Comparison of ENCODE assay signal across 8 cellular contexts in genomic region chr7:138663741-138664710, GRCh38. TPM values are rescaled to one million over a fixed set of nuclear protein-coding genes. Genes with fewer than 3 reads are reported as not detected.
DNase-seq lines count a peak whose midpoint lies in the region; ATAC-seq and TF ChIP-seq lines count a peak whose summit lies in the region.

No MANE protein-coding gene starts in this region.

- CTCF ChIA-PET in Calu3 (lab: Charles Lee) (interaction anchor here (0.6 to 1.2 kb wide), 5 partner anchors 22 to 727 kb away, joined by 3 to 6 read pairs (median 3); partner anchors contain the start of gene TRIM24), GM10248 (lab: Yijun Ruan, JAX) (no interaction called here)

- H3K4me1 Mint-ChIP-seq in Calu3 (ENCODE audit: low read depth, unreplicated experiment) = peaks cover 17% of the 10 kb centered on the region

- H3K36me3 ChIP-seq in mucosa of descending colon (ENCODE audit: low read depth) (no peaks in the 10 kb centered on the region), SJCRH30 (no peaks in the 10 kb centered on the region)

- peak overlapping the region; percentile 86 for H3K4me3 Mint-ChIP-seq in Calu3 (ENCODE audit: low read depth, unreplicated experiment)

- H3K4me3 ChIP-seq in mucosa of descending colon (no peak overlapping the region), SJCRH30 (no peak overlapping the region)

- ATAC-seq in mucosa of descending colon (peak; percentile 52), GM21786 (IDR thresholded peaks at IDR 0.05; ENCODE audit: unreplicated experiment) (no peak)

- TF ChIP-seq CTCF in Calu3 (IDR thresholded peaks at IDR 0.05; ENCODE audit: unreplicated experiment) = no peak
- TF ChIP-seq CTCF in mucosa of descending colon (IDR thresholded peaks at IDR 0.05) = no peak
- TF ChIP-seq CTCF in GM10248 (IDR thresholded peaks at IDR 0.05; ENCODE audit: control extremely low read depth, extremely low read depth, low read depth, missing control alignments) = no peak

- intact Hi-C loops in Calu3 (cut with micrococcal nuclease; ENCODE audit: unreplicated experiment) (loop anchor here (10.0 kb wide), 2 partner anchors 99 to 201 kb away; no protein-coding TSS in a partner anchor), mucosa of descending colon (cut with DNase I, micrococcal nuclease) (no loop called here)

- peak; percentile 38 for DNase-seq in Calu3
- DNase-seq in NCI-H2171 (lab: John Stamatoyannopoulos, UW) = peak; percentile 1
- peak; percentile 70 for DNase-seq in ecto neural progenitor cell (ENCODE audit: low spot score)
- peak; percentile 35 to 66 (median 52) for DNase-seq in mucosa of descending colon
- DNase-seq in NCI-H2107 treated with DMSO at 0.1 percent for 48 hours (lab: John Stamatoyannopoulos, UW; ENCODE audit: unreplicated experiment) = no peak
- DNase-seq in SJCRH30 = no peak
- DNase-seq in GM10248 (ENCODE audit: extremely low spot score) = no peak

- H3K27me3 Mint-ChIP-seq in Calu3 (ENCODE audit: unreplicated experiment) = no peaks in the 10 kb centered on the region

- no peaks in the 10 kb centered on the region for H3K27me3 ChIP-seq in SJCRH30

- POLR2A ChIA-PET in GM10248 (lab: Yijun Ruan, JAX) = no interaction called here

- no peak overlapping the region for H3K27ac ChIP-seq in SJCRH30

- H3K4me1 ChIP-seq in mucosa of descending colon (ENCODE audit: low read depth) = no peaks in the 10 kb centered on the region
- H3K4me1 ChIP-seq in SJCRH30 = no peaks in the 10 kb centered on the region; the same call in 1 of the 2 replicates

- BruUV-seq in Calu3 (replicated peaks; lab: Mats Ljungman, UMichigan) = no TSS peak

- H3K27ac Mint-ChIP-seq in Calu3 (ENCODE audit: unreplicated experiment) = peak overlapping the region; percentile 58

- peaks cover 3% of the 10 kb centered on the region for H3K9me3 Mint-ChIP-seq in Calu3 (ENCODE audit: low read depth, unreplicated experiment)

- H3K36me3 Mint-ChIP-seq in Calu3 (ENCODE audit: insufficient read depth, unreplicated experiment) = peaks cover 19% of the 10 kb centered on the region

- no peaks in the 10 kb centered on the region for H3K9me3 ChIP-seq in mucosa of descending colon
- no peaks in the 10 kb centered on the region; the same call in 1 of the 2 replicates for H3K9me3 ChIP-seq in SJCRH30 (replicated peaks)

RNA-seq across cellular contexts. Expression of gene SVOPL, which starts 37.1 kb away (rescaled TPM):
- total RNA-seq in Calu3 (2022) (0.78 and 1.5 TPM in 2 replicates), mucosa of descending colon (1 to 10 TPM; 1.8 to 3.1 (median 2.9) TPM)
- total RNA-seq in SJCRH30 (2014; rRNA removed; shearing (Covaris generic)) = not detected in 2 replicates

Comparison
In these comparisons a context has a peak if more than half of its experiments do, and no peak if none do; other contexts are left out.
1. DNase-seq: peak in Calu3 (single experiment), NCI-H2171 (single experiment), ecto neural progenitor cell (single experiment) and mucosa of descending colon (3 of 3); none in NCI-H2107 treated with DMSO at 0.1 percent for 48 hours (single experiment), SJCRH30 (0 of 2) and GM10248 (single experiment).